11 cellular contexts compared by ENCODE assay signal in genomic region chr11:94925422-94926270, GRCh38. TPM values are rescaled to one million over a fixed set of nuclear protein-coding genes. Genes with fewer than 3 reads are reported as not detected.
A peak's percentile ranks its signal among the peaks of the same experiment; 100 is the strongest.
DNase-seq lines count a peak whose midpoint lies in the region; ATAC-seq, FAIRE-seq and TF ChIP-seq lines count a peak whose summit lies in the region.
"Had no signal": no experiment of that assay in that cellular context is flagged by ENCODE, and none has a peak within 500 bp of the region (broad histone marks: within the 10 kb centered on the region; RNA-seq: fewer than 3 reads in every experiment).

No MANE protein-coding gene starts in this region.

- POLR2A ChIA-PET in activated CD4-positive, alpha-beta T cell treated with anti-CD3 and anti-CD28 coated beads for 36 hours (lab: Charles Lee): interaction anchor here (0.6 to 0.7 kb wide), 2 partner anchors 222 to 764 kb away, joined by 3 to 4 read pairs; no protein-coding TSS in a partner anchor

- no peak for DNase-seq in activated CD4-positive, alpha-beta T cell treated with anti-CD3 and anti-CD28 coated beads for 36 hours
- no peak for DNase-seq in activated CD4-positive, alpha-beta T cell treated with anti-CD3 and anti-CD28 coated beads for 1 hour
- no peak for DNase-seq in endothelial cell (ENCODE audit: low spot score)
- no peak for DNase-seq in spleen
- no peak for DNase-seq in posterior vena cava (ENCODE audit: low spot score)
- DNase-seq in iPS-NIHi11 (ENCODE audit: low spot score): no peak
- DNase-seq in pancreas: no peak
- DNase-seq: NCI-H1694; stimulated activated CD4-positive, alpha-beta T cell treated with anti-CD3 and anti-CD28 coated beads, Interleukin-2, amount 100 ng/mL, for 48 hours had no signal

- no peak for TF ChIP-seq POLR2A in spleen (IDR thresholded peaks at IDR 0.05)

- CTCF ChIA-PET in activated CD4-positive, alpha-beta T cell treated with anti-CD3 and anti-CD28 coated beads for 36 hours (lab: Charles Lee): no interaction called here

- no peaks in the 10 kb centered on the region for H3K27me3 Mint-ChIP-seq in activated CD4-positive, alpha-beta T cell treated with anti-CD3 and anti-CD28 coated beads for 36 hours
- peaks cover 2% of the 10 kb centered on the region for H3K27me3 Mint-ChIP-seq in endothelial cell (ENCODE audit: unreplicated experiment)

- H3K4me1 Mint-ChIP-seq in activated CD4-positive, alpha-beta T cell treated with anti-CD3 and anti-CD28 coated beads for 36 hours: peaks cover 45% of the 10 kb centered on the region
- H3K4me1 Mint-ChIP-seq in endothelial cell (ENCODE audit: unreplicated experiment): peaks cover 65% of the 10 kb centered on the region

- peak overlapping the region; percentile 59 for H3K27ac Mint-ChIP-seq in activated CD4-positive, alpha-beta T cell treated with anti-CD3 and anti-CD28 coated beads for 36 hours
- H3K27ac Mint-ChIP-seq in endothelial cell (ENCODE audit: unreplicated experiment): peak overlapping the region; percentile 94

- H3K4me1 ChIP-seq in spleen (peaks cover 16 to 59% (median 40%) of the 10 kb centered on the region in 6 donors), pancreas (peaks cover 0 to 9% (median 0%) of the 10 kb centered on the region in 3 donors)

- intact Hi-C loops in activated CD4-positive, alpha-beta T cell treated with anti-CD3 and anti-CD28 coated beads for 36 hours (cut with DNase I, micrococcal nuclease): no loop called here
- intact Hi-C loops in spleen (cut with DNase I; ENCODE audit: low total_unique reads): no loop called here
- intact Hi-C loops in posterior vena cava (cut with DNase I): no loop called here
- intact Hi-C loops in pancreas (cut with DNase I): no loop called here

- no peak overlapping the region for H3K4me3 Mint-ChIP-seq in activated CD4-positive, alpha-beta T cell treated with anti-CD3 and anti-CD28 coated beads for 36 hours
- peak overlapping the region; percentile 1 for H3K4me3 Mint-ChIP-seq in endothelial cell (ENCODE audit: unreplicated experiment)

- peak overlapping the region; percentile 31 to 81 (median 68) for H3K27ac ChIP-seq in spleen
- peak overlapping the region in 2 of 4 donors; percentile 37 to 42 for H3K27ac ChIP-seq in pancreas

- peaks cover 16% of the 10 kb centered on the region for H3K9me3 Mint-ChIP-seq in activated CD4-positive, alpha-beta T cell treated with anti-CD3 and anti-CD28 coated beads for 36 hours (ENCODE audit: low read depth)
- H3K9me3 Mint-ChIP-seq in endothelial cell (ENCODE audit: unreplicated experiment): no peaks in the 10 kb centered on the region

- FAIRE-seq in pancreas (lab: Jason Lieb, UNC): no peak
- FAIRE-seq: A204.1 had no signal

- no peaks in the 10 kb centered on the region for H3K36me3 ChIP-seq in spleen
- no peaks in the 10 kb centered on the region for H3K36me3 ChIP-seq in pancreas

- no peak for ATAC-seq in activated CD4-positive, alpha-beta T cell treated with anti-CD3 and anti-CD28 coated beads for 36 hours
- ATAC-seq in HG03159 (IDR thresholded peaks at IDR 0.05; ENCODE audit: unreplicated experiment) (peak; percentile 76), pancreas (no peak)

- H3K36me3 Mint-ChIP-seq in activated CD4-positive, alpha-beta T cell treated with anti-CD3 and anti-CD28 coated beads for 36 hours (ENCODE audit: low read depth): peaks cover 14% of the 10 kb centered on the region
- peaks cover 3% of the 10 kb centered on the region for H3K36me3 Mint-ChIP-seq in endothelial cell (ENCODE audit: low read depth, unreplicated experiment)

- no peaks in the 10 kb centered on the region for H3K27me3 ChIP-seq in spleen (replicated peaks in 1 of 7)
- no peaks in the 10 kb centered on the region for H3K27me3 ChIP-seq in pancreas

- no peaks in the 10 kb centered on the region for H3K9me3 ChIP-seq in spleen
- no peaks in the 10 kb centered on the region for H3K9me3 ChIP-seq in pancreas

- WGBS in spleen, 5 donors: 45 to 50% (median 48%) methylated on average over 7 of the region's 7 CpGs
- 49 to 56% methylated on average over 7 of the region's 7 CpGs for WGBS in pancreas, 2 donors

- TF ChIP-seq CTCF in endothelial cell (IDR thresholded peaks at IDR 0.05; ENCODE audit: unreplicated experiment): no peak
- no peak for TF ChIP-seq CTCF in spleen (IDR thresholded peaks at IDR 0.05 in 8 of 11, conservative IDR thresholded peaks at IDR 0.05 in 3 of 11)
- TF ChIP-seq CTCF in pancreas (IDR thresholded peaks at IDR 0.05): no peak

- H3K4me3 ChIP-seq in spleen (no peak overlapping the region), pancreas (no peak overlapping the region)

RNA-seq across cellular contexts. Expression of gene CWC15, which starts 47.7 kb away (rescaled TPM):
- total RNA-seq in activated CD4-positive, alpha-beta T cell treated with anti-CD3 and anti-CD28 coated beads for 36 hours: 10 to 100 TPM; 74.7 to 85.0 TPM
- total RNA-seq in endothelial cell (ENCODE audit: unreplicated experiment): 84.1 TPM
- total RNA-seq in spleen: 10 to 100 TPM; 40.6 to 64.5 (median 57.4) TPM
- 10 to 100 TPM; 66.8 to 95.0 (median 83.3) TPM for polyA plus RNA-seq in spleen
- 10 to 100 TPM; 51.2 to 56.0 TPM for total RNA-seq in posterior vena cava
- total RNA-seq in pancreas: 10 to 100 TPM; 21.2 to 34.1 (median 27.3) TPM
- polyA plus RNA-seq in pancreas: 10 to 100 TPM; 52.5 to 53.5 TPM

RNA-seq across cellular contexts. Expression of gene KDM4D, which starts 47.9 kb away (rescaled TPM):
- total RNA-seq in activated CD4-positive, alpha-beta T cell treated with anti-CD3 and anti-CD28 coated beads for 36 hours: 1 to 10 TPM; 1.5 to 1.8 TPM
- total RNA-seq in endothelial cell (ENCODE audit: unreplicated experiment) (1.8 TPM), spleen (1 to 10 TPM in 6 of 7 donors, under 1 TPM in 1; 0.67 to 2.8 (median 1.1) TPM), posterior vena cava (under 1 TPM; 0.71 to 0.74 TPM), pancreas (under 1 TPM; 0.14 to 0.49 (median 0.28) TPM)
- polyA plus RNA-seq in spleen (under 1 TPM; 0.39 to 0.64 (median 0.59) TPM), pancreas (under 1 TPM; 0.15 to 0.33 TPM)
